In genomic region chr21:26068776-26069175, GRCh38 we compare ENCODE assay signal across 2 cellular contexts.
TF ChIP-seq lines count a peak whose summit lies in the region.

No MANE protein-coding gene starts in this region.

TF ChIP-seq in liver, 16 proteins besides CTCF, POLR2A, EP300 and RAD21 (continued from another document):
- TF ChIP-seq MAX (IDR thresholded peaks at IDR 0.05) = peak; percentile 18
- no peak for TF ChIP-seq REST (IDR thresholded peaks at IDR 0.05)
- peak in 1 of 2 donors; percentile 46 for TF ChIP-seq GABPA (IDR thresholded peaks at IDR 0.05 in 1 of 2, conservative IDR thresholded peaks at IDR 0.05 in 1 of 2)
TF ChIP-seq in liver: peak in this region for 7.

TF ChIP-seq in HepG2, 621 proteins besides CTCF, POLR2A, EP300 and RAD21 (continued from another document):
- no peak for TF ChIP-seq ZBTB46 (CRISPR knock-in tag; IDR thresholded peaks at IDR 0.05; ENCODE audit: borderline replicate concordance)
- no peak for TF ChIP-seq ZNF414 (CRISPR knock-in tag; IDR thresholded peaks at IDR 0.05)
- TF ChIP-seq SAFB2 (CRISPR knock-in tag; IDR thresholded peaks at IDR 0.05; ENCODE audit: borderline replicate concordance, low read depth) = no peak
- no peak for TF ChIP-seq PPARG (CRISPR knock-in tag; conservative IDR thresholded peaks at IDR 0.05)
- no peak for TF ChIP-seq SMC3 (IDR thresholded peaks at IDR 0.05; ENCODE audit: low read length)
- no peak for TF ChIP-seq NR1H2 (CRISPR knock-in tag; IDR thresholded peaks at IDR 0.05; ENCODE audit: borderline replicate concordance, low read depth)
- TF ChIP-seq ZNF704 (CRISPR knock-in tag; IDR thresholded peaks at IDR 0.05; ENCODE audit: borderline replicate concordance) = no peak
- no peak for TF ChIP-seq ZNF274 (CRISPR knock-in tag; IDR thresholded peaks at IDR 0.05)
- no peak for TF ChIP-seq PAXIP1 (CRISPR knock-in tag; conservative IDR thresholded peaks at IDR 0.05)
- no peak for TF ChIP-seq ZFAT (CRISPR knock-in tag; conservative IDR thresholded peaks at IDR 0.05)
- no peak for TF ChIP-seq SYNCRIP (IDR thresholded peaks at IDR 0.05; ENCODE audit: insufficient read depth, low read depth, low read length)
- no peak for TF ChIP-seq ZNF776 (CRISPR knock-in tag; IDR thresholded peaks at IDR 0.05)
- no peak for TF ChIP-seq ZBED4 (CRISPR knock-in tag; IDR thresholded peaks at IDR 0.05; ENCODE audit: borderline replicate concordance)
- no peak for TF ChIP-seq NFRKB (IDR thresholded peaks at IDR 0.05)
- no peak for TF ChIP-seq ZNF550 (CRISPR knock-in tag; IDR thresholded peaks at IDR 0.05; ENCODE audit: borderline replicate concordance)
- TF ChIP-seq ERF (CRISPR knock-in tag; IDR thresholded peaks at IDR 0.05) = no peak
- TF ChIP-seq ZNF883 (CRISPR knock-in tag; IDR thresholded peaks at IDR 0.05; ENCODE audit: not compliant biosample characterization) = no peak
